Comparison of ENCODE assay signal across 23 cellular contexts in the genomic region with DNA sequence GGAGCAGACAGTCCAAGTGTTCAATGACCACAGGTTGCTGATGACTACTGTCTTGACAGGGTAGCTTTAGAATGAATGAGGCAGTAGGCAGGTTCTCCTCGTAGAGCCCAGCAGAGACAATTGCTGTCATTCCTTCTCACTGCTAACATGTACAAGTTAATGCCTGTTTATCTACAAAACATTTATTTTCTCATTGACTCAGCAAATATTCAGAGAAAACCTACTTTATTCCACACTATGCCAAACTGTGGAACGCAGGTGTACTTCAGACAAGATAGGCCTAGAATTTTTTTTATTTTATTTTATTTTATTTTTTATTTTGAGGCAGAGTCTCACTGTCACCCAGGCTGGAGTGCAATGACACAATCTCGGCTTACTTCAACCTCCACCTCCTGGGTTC. TPM values are rescaled to one million over a fixed set of nuclear protein-coding genes. Genes with fewer than 3 reads are reported as not detected.
DNase-seq lines count a peak whose midpoint lies in the region; ATAC-seq, FAIRE-seq and TF ChIP-seq lines count a peak whose summit lies in the region.
"Had no signal": no experiment of that assay in that cellular context is flagged by ENCODE, and none has a peak within 500 bp of the region (broad histone marks: within the 10 kb centered on the region; RNA-seq: fewer than 3 reads in every experiment).

No MANE protein-coding gene starts in this region.

- TF ChIP-seq EP300 in A549 (IDR thresholded peaks at IDR 0.05) = no peak

- no peak overlapping the region for H3K56ac ChIP-seq in IMR-90 (ENCODE audit: extremely low read depth, insufficient read depth, low read length)

- peaks cover 75% of the 10 kb centered on the region for H3K4me1 Mint-ChIP-seq in dendritic cell treated with granulocyte-macrophage colony-stimulating factor and Interleukin-4, amounts not matched to agents 40 ng/mL and 50 ng/mL, for 4 days (ENCODE audit: low read depth)

- CTCF ChIA-PET in A549 (lab: Yijun Ruan, JAX) (interaction anchor here (1.2 kb wide), 1 partner anchor 72 kb away, joined by 3 read pairs; no protein-coding TSS in a partner anchor), IMR-90 (lab: Yijun Ruan, JAX) (no interaction called here)

- ATAC-seq in A549 = no peak
- no peak for ATAC-seq in IMR-90 (ENCODE audit: low read depth)
- no peak for ATAC-seq in HG03565 (IDR thresholded peaks at IDR 0.05; ENCODE audit: unreplicated experiment)
- ATAC-seq: GM23338 had no signal

- H2BK20ac ChIP-seq in IMR-90 (ENCODE audit: low read depth, low read length) = no peak overlapping the region

- BruUV-seq in IMR-90 (replicated peaks; lab: Mats Ljungman, UMichigan) = no TSS peak

- H4K5ac ChIP-seq in IMR-90 (ENCODE audit: low read depth, low read length) = no peak overlapping the region

- intact Hi-C loops in IMR-90 (cut with micrococcal nuclease) = no loop called here
- intact Hi-C loops in dendritic cell treated with granulocyte-macrophage colony-stimulating factor and Interleukin-4, amounts not matched to agents 40 ng/mL and 50 ng/mL, for 4 days (cut with micrococcal nuclease) = no loop called here

- POLR2A ChIA-PET in A549 (lab: Yijun Ruan, JAX) (no interaction called here), IMR-90 (lab: Charles Lee; ENCODE audit: unreplicated experiment) (no interaction called here)

- H3K36me3 Mint-ChIP-seq in dendritic cell treated with granulocyte-macrophage colony-stimulating factor and Interleukin-4, amounts not matched to agents 40 ng/mL and 50 ng/mL, for 4 days (ENCODE audit: low read depth) = peaks cover 71% of the 10 kb centered on the region

- no peak overlapping the region for H4K91ac ChIP-seq in IMR-90 (ENCODE audit: insufficient read depth, low read depth, low read length)
- H4K91ac ChIP-seq in trophoblast cell (ENCODE audit: low read depth, low read length) = no peak overlapping the region

- no peak overlapping the region for H2AK9ac ChIP-seq in IMR-90 (replicated peaks; ENCODE audit: low read depth, low read length, poor library complexity)

- FAIRE-seq in A549 (lab: Jason Lieb, UNC) = no peak
- FAIRE-seq: G401.6, GM12892, GM18507, H54 had no signal

- no peak for TF ChIP-seq RAD21 in A549 (conservative IDR thresholded peaks at IDR 0.05 in 1 of 2, IDR thresholded peaks at IDR 0.05 in 1 of 2)
- TF ChIP-seq RAD21 in IMR-90 (IDR thresholded peaks at IDR 0.05; ENCODE audit: low read length) = no peak

- no peak overlapping the region for H3K27ac ChIP-seq in A549
- no peak overlapping the region for H3K27ac ChIP-seq in IMR-90 (ENCODE audit: insufficient read depth, low read length)
- H3K27ac ChIP-seq in trophoblast cell (ENCODE audit: low read depth, low read length) = peak overlapping the region; percentile 24
- H3K27ac ChIP-seq: HL-60 had no signal

- TF ChIP-seq CTCF in A549 (IDR thresholded peaks at IDR 0.05) (no peak), IMR-90 (conservative IDR thresholded peaks at IDR 0.05; ENCODE audit: low read depth, low read length) (no peak)

- no peak overlapping the region for H3K4me3 ChIP-seq in A549
- no peak overlapping the region for H3K4me3 ChIP-seq in IMR-90 (ENCODE audit: insufficient read depth, low read depth, low read length)
- H3K4me3 ChIP-seq in trophoblast cell (ENCODE audit: low read depth, low read length) = no peak overlapping the region
- H3K4me3 ChIP-seq: GM23338 had no signal

- no peak overlapping the region for H2BK15ac ChIP-seq in IMR-90 (ENCODE audit: low read depth, low read length)

- H3K36me3 ChIP-seq in IMR-90 (ENCODE audit: control insufficient read depth, insufficient read depth, low read length) (no peaks in the 10 kb centered on the region), trophoblast cell (ENCODE audit: control insufficient read depth in 1 of 2, insufficient read depth in 2 of 2, low read length in 2 of 2) (no peaks in the 10 kb centered on the region)
- H3K36me3 ChIP-seq: BE2C had no signal

- H2BK120ac ChIP-seq in IMR-90 (ENCODE audit: low read depth, low read length) = no peak overlapping the region
- H2BK120ac ChIP-seq in trophoblast cell (ENCODE audit: insufficient read depth, low read length, poor library complexity) = no peak overlapping the region

- H3K27ac Mint-ChIP-seq in dendritic cell treated with granulocyte-macrophage colony-stimulating factor and Interleukin-4, amounts not matched to agents 40 ng/mL and 50 ng/mL, for 4 days = peak overlapping the region; percentile 76
- H3K27ac Mint-ChIP-seq: CD8-positive, alpha-beta memory T cell; GM23338 had no signal

- H3K27me3 ChIP-seq in IMR-90 (ENCODE audit: control insufficient read depth, insufficient read depth, low read length) (no peaks in the 10 kb centered on the region), trophoblast cell (ENCODE audit: insufficient read depth, low read length) (no peaks in the 10 kb centered on the region)
- H3K27me3 ChIP-seq: BE2C had no signal

- no peak overlapping the region for H2AK5ac ChIP-seq in IMR-90 (ENCODE audit: low read depth, low read length)
- no peak overlapping the region for H2AK5ac ChIP-seq in trophoblast cell (ENCODE audit: low read length)

- no peaks in the 10 kb centered on the region for H3K79me2 ChIP-seq in trophoblast cell (ENCODE audit: control insufficient read depth, insufficient read depth, low read length, poor library complexity)

- 95% methylated on average over 3 of the region's 3 CpGs for WGBS in A549 (ENCODE audit: missing lambda C conversion rate)
- WGBS in IMR-90 (ENCODE audit: extremely low coverage in 2 of 2, insufficient read length in 1 of 2), 2 experiments = no CpG with 5 or more reads among the region's 3 CpGs
- no CpG with 5 or more reads among the region's 3 CpGs for WGBS in trophoblast cell (ENCODE audit: extremely low coverage, insufficient coverage, insufficient read length)

- H3K9me1 ChIP-seq in IMR-90 (ENCODE audit: insufficient read depth, low read length) = 0 out of 2 replicates have a peak, but pooled peaks cover 4% of the 10 kb centered on the region

- dilution Hi-C loops in IMR-90 (cut with HindIII; ENCODE audit: low sequenced_read_pairs, unreplicated experiment) = no loop called here

- H3K9ac ChIP-seq in IMR-90 (ENCODE audit: low read depth, low read length) = no peak overlapping the region
- H3K9ac ChIP-seq in trophoblast cell (ENCODE audit: low read length) = no peak overlapping the region

- in situ Hi-C loops in IMR-90 (cut with MboI; ENCODE audit: low sequenced_read_pairs) = no loop called here

- H3K4ac ChIP-seq in IMR-90 (ENCODE audit: low read depth, low read length) (no peak overlapping the region), trophoblast cell (ENCODE audit: low read depth, low read length) (no peak overlapping the region)

- H4K8ac ChIP-seq in IMR-90 (ENCODE audit: low read depth in 2 of 2, low read length in 2 of 2) = no peak overlapping the region
- H4K8ac ChIP-seq in trophoblast cell (ENCODE audit: low read depth, low read length) = no peak overlapping the region

- H2AFZ ChIP-seq in IMR-90 (replicated peaks; ENCODE audit: low read length, poor library complexity) (no peak overlapping the region), trophoblast cell (ENCODE audit: insufficient read depth, low read length, poor library complexity) (no peak overlapping the region)
- H2AFZ ChIP-seq: GM23338 had no signal

- no peak overlapping the region for H4K12ac ChIP-seq in trophoblast cell (ENCODE audit: low read depth, low read length)

- no peak overlapping the region for H2BK5ac ChIP-seq in IMR-90 (ENCODE audit: low read depth, low read length, poor library complexity, severe bottlenecking)
- no peak overlapping the region for H2BK5ac ChIP-seq in trophoblast cell (ENCODE audit: low read depth, low read length, poor library complexity)

- peaks cover 45% of the 10 kb centered on the region for H3K4me1 ChIP-seq in A549
- H3K4me1 ChIP-seq in IMR-90 (ENCODE audit: control insufficient read depth, insufficient read depth, low read length) = no peaks in the 10 kb centered on the region
- peaks cover 6 to 8% of the 10 kb centered on the region in 2 experiments for H3K4me1 ChIP-seq in trophoblast cell (ENCODE audit: control insufficient read depth in 1 of 2, insufficient read depth in 2 of 2, low read length in 2 of 2)
- H3K4me1 ChIP-seq: BE2C had no signal

- H3K4me2 ChIP-seq in A549 (no peak overlapping the region), IMR-90 (ENCODE audit: low read depth, low read length) (no peak overlapping the region), trophoblast cell (ENCODE audit: low read length) (no peak overlapping the region)
- H3K4me2 ChIP-seq: GM23338 had no signal

- H3K9me3 Mint-ChIP-seq in dendritic cell treated with granulocyte-macrophage colony-stimulating factor and Interleukin-4, amounts not matched to agents 40 ng/mL and 50 ng/mL, for 4 days = peaks cover 8% of the 10 kb centered on the region
- H3K9me3 Mint-ChIP-seq: CD4-positive, CD25-positive, alpha-beta regulatory T cell; CD8-positive, alpha-beta memory T cell; GM23338; HFFc6; IgD-negative memory B cell had no signal

- H3K18ac ChIP-seq in IMR-90 (ENCODE audit: low read depth, low read length) (no peak overlapping the region), trophoblast cell (ENCODE audit: low read length) (no peak overlapping the region)

- H3K27me3 Mint-ChIP-seq in dendritic cell treated with granulocyte-macrophage colony-stimulating factor and Interleukin-4, amounts not matched to agents 40 ng/mL and 50 ng/mL, for 4 days = no peaks in the 10 kb centered on the region
- H3K27me3 Mint-ChIP-seq: CD4-positive, CD25-positive, alpha-beta regulatory T cell; CD8-positive, alpha-beta memory T cell; IgD-negative memory B cell had no signal

- H3K79me1 ChIP-seq in IMR-90 (ENCODE audit: low read depth in 1 of 2, low read length in 2 of 2) (peaks cover 24 to 53% of the 10 kb centered on the region in 2 experiments), trophoblast cell (ENCODE audit: low read length) (peaks cover 2% of the 10 kb centered on the region)

- H3K23ac ChIP-seq in IMR-90 (ENCODE audit: low read depth, low read length) = no peak overlapping the region
- no peak overlapping the region for H3K23ac ChIP-seq in trophoblast cell (ENCODE audit: low read length)

- TF ChIP-seq POLR2A in A549 (IDR thresholded peaks at IDR 0.05; ENCODE audit: low read length) = no peak
- no peak for TF ChIP-seq POLR2A in IMR-90 (IDR thresholded peaks at IDR 0.05; ENCODE audit: low read depth, low read length)

- no peaks in the 10 kb centered on the region for H3K9me3 ChIP-seq in A549
- H3K9me3 ChIP-seq in IMR-90 (ENCODE audit: control insufficient read depth, insufficient read depth, low read length) = no peaks in the 10 kb centered on the region
- no peaks in the 10 kb centered on the region for H3K9me3 ChIP-seq in trophoblast cell (ENCODE audit: insufficient read depth, low read depth, low read length)
- H3K9me3 ChIP-seq: BE2C had no signal

- no peak overlapping the region for H3K4me3 Mint-ChIP-seq in dendritic cell treated with granulocyte-macrophage colony-stimulating factor and Interleukin-4, amounts not matched to agents 40 ng/mL and 50 ng/mL, for 4 days
- H3K4me3 Mint-ChIP-seq: CD4-positive, CD25-positive, alpha-beta regulatory T cell; CD8-positive, alpha-beta memory T cell; GM23338; IgD-negative memory B cell had no signal

- DNase-seq in A549 (ENCODE audit: low read depth in 1 of 2, low spot score in 1 of 2) (no peak), IMR-90 (no peak), trophoblast cell (no peak), NCI-H2081 treated with DMSO at 0.1 percent for 48 hours (lab: John Stamatoyannopoulos, UW) (no peak), HK-2 (ENCODE audit: unreplicated experiment) (no peak)
- DNase-seq: ACHN; BE2C; C1 segment of cervical spinal cord; CD4-positive, CD25-positive, alpha-beta regulatory T cell; CD8-positive, alpha-beta memory T cell; COR-L47; HCEC 1CT; HFFc6; KG1 had no signal

- no peak overlapping the region for H2BK12ac ChIP-seq in trophoblast cell (ENCODE audit: low read length)

- no peak overlapping the region for H3K14ac ChIP-seq in IMR-90 (replicated peaks; ENCODE audit: low read depth, low read length)
- H3K14ac ChIP-seq in trophoblast cell (ENCODE audit: low read length) = no peak overlapping the region

- no peaks in the 10 kb centered on the region for H4K20me1 ChIP-seq in IMR-90 (ENCODE audit: insufficient read depth, low read length)

RNA-seq across cellular contexts. Expression of a gene that starts 50.8 kb away (rescaled TPM):
- polyA plus RNA-seq in A549 (2011; rRNA removed) (13.3 and 16.7 TPM in 2 replicates), A549 (2017; fragmentation: RNase III; extraction: RNeasy Plus Mini Kit Qiagen cat#74134 plus additional on column Dnase treatment) (8.1 to 13.4 TPM (median 11.2 TPM) in 3 replicates), IMR-90 (2012; rRNA removed) (5.0 and 6.2 TPM in 2 replicates)
- polyA plus RNA-seq in A549 (2012; cell fraction: cytosol; rRNA removed) = 1.4 TPM in 2 replicates
- polyA plus RNA-seq in A549 (2012; cell fraction: nucleus; rRNA removed) = 0.55 and 0.75 TPM in 2 replicates
- 13.5 and 13.7 TPM in 2 replicates for polyA minus RNA-seq in A549 (2011; rRNA and poly(A)+ RNA removed)
- total RNA-seq in IMR-90 (2012; rRNA removed) = 17.0 and 25.0 TPM in 2 replicates
- 1.0 and 1.2 TPM in 2 replicates for polyA plus RNA-seq in IMR-90 (2012; cell fraction: cytosol; rRNA removed)
- polyA plus RNA-seq in IMR-90 (2012; cell fraction: nucleus; rRNA removed; ENCODE audit: low replicate concordance) = 0.46 and 3.5 TPM in 2 replicates
- 37.1 and 39.9 TPM in 2 replicates for polyA plus RNA-seq in trophoblast cell (2013)
